Comparison of ENCODE assay signal across 8 cellular contexts in the genomic region with DNA sequence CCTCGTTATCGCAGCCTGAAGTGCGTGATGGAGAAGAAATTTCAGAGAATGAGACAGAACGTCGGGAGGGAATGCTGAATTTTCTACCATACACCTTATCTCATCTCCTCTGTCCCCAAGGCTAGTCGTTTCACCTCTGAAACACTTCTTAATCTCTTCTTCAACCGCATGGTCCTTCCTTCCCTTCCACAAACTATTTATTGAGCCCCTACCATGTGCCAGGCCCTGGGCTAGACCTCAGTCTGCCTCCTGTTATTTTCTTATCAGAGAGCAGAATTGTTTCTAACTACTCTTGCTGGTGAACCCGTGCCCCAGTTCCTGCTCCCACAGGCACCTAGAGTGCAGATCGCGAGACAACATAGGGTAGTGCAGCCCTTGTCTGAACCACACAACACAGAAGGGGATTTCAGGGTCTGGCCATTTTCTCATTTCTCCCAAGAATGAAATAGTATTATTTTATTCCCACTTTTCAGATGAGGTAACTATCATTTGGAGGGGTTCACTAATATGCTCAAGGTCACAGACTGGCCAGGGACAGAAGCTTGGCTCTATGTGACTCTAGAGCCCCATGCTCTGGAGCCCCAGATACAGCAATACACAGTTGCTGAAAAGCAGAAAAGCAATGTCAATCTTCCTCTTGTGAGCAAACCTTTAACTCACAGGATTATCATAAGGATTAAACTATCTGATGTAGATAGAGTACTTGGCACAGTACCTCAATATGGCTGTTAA. TPM values are rescaled to one million over a fixed set of nuclear protein-coding genes. Genes with fewer than 3 reads are reported as not detected.
DNase-seq lines count a peak whose midpoint lies in the region; ATAC-seq and TF ChIP-seq lines count a peak whose summit lies in the region.

No MANE protein-coding gene starts in this region.

- peak in 1 of 2 donors; percentile 12 for ATAC-seq in activated naive CD4-positive, alpha-beta T cell treated with anti-CD3 and anti-CD28 coated beads, Interleukin-2, amount 50 U/mL, for 72 hours
- no peak for ATAC-seq in GM21526 (IDR thresholded peaks at IDR 0.05; ENCODE audit: low FRiP score, unreplicated experiment)

- no peaks in the 10 kb centered on the region for H3K27me3 Mint-ChIP-seq in Calu3 (ENCODE audit: unreplicated experiment)

- no peaks in the 10 kb centered on the region for H3K27me3 ChIP-seq in HL-60 (ENCODE audit: insufficient read depth, poor library complexity, severe bottlenecking)
- H3K27me3 ChIP-seq in iPS-20b (ENCODE audit: insufficient read depth, low read length): no peaks in the 10 kb centered on the region
- H3K27me3 ChIP-seq in stomach smooth muscle (ENCODE audit: control insufficient read depth in 1 of 2, insufficient read depth in 2 of 2, low read length in 2 of 2): no peaks in the 10 kb centered on the region

- BruUV-seq in Calu3 (replicated peaks; lab: Mats Ljungman, UMichigan): TSS peak; percentile 96

- H3K9ac ChIP-seq in iPS-20b (ENCODE audit: low read depth, low read length): peak overlapping the region; percentile 86; the same call in 1 of the 2 replicates
- H3K9ac ChIP-seq in stomach smooth muscle (ENCODE audit: low read length in 2 of 2): peak overlapping the region; percentile 43 to 69

- H3K9me3 ChIP-seq in iPS-20b (ENCODE audit: insufficient read depth, low read depth, low read length): no peaks in the 10 kb centered on the region
- H3K9me3 ChIP-seq in stomach smooth muscle (ENCODE audit: control insufficient read depth in 2 of 2, low read length in 2 of 2): no peaks in the 10 kb centered on the region

- H3K9me3 Mint-ChIP-seq in Calu3 (ENCODE audit: low read depth, unreplicated experiment): no peaks in the 10 kb centered on the region
- no peaks in the 10 kb centered on the region for H3K9me3 Mint-ChIP-seq in activated naive CD4-positive, alpha-beta T cell treated with anti-CD3 and anti-CD28 coated beads, Interleukin-2, amount 50 U/mL, for 72 hours

- peaks cover 21% of the 10 kb centered on the region for H3K36me3 ChIP-seq in iPS-20b (ENCODE audit: insufficient read depth, low read depth, low read length)
- peaks cover 8 to 19% of the 10 kb centered on the region in 2 donors for H3K36me3 ChIP-seq in stomach smooth muscle (ENCODE audit: control insufficient read depth in 2 of 2, insufficient read depth in 2 of 2, low read length in 2 of 2)

- H3K27ac Mint-ChIP-seq in Calu3 (ENCODE audit: unreplicated experiment): peak overlapping the region; percentile 73
- H3K27ac Mint-ChIP-seq in activated naive CD4-positive, alpha-beta T cell treated with anti-CD3 and anti-CD28 coated beads, Interleukin-2, amount 50 U/mL, for 72 hours: peak overlapping the region; percentile 63 to 91

- intact Hi-C loops in Calu3 (cut with micrococcal nuclease; ENCODE audit: unreplicated experiment): no loop called here

- H3K36me3 Mint-ChIP-seq in Calu3 (ENCODE audit: insufficient read depth, unreplicated experiment): peaks cover 26% of the 10 kb centered on the region
- H3K36me3 Mint-ChIP-seq in activated naive CD4-positive, alpha-beta T cell treated with anti-CD3 and anti-CD28 coated beads, Interleukin-2, amount 50 U/mL, for 72 hours: peaks cover 0 to 7% of the 10 kb centered on the region in 2 donors

- peaks cover 41% of the 10 kb centered on the region for H3K4me1 Mint-ChIP-seq in Calu3 (ENCODE audit: low read depth, unreplicated experiment)

- H3K4me3 ChIP-seq in HL-60 (replicated peaks; ENCODE audit: insufficient read depth, low read length) (peak overlapping the region; percentile 88), iPS-20b (ENCODE audit: low read length) (peak overlapping the region; percentile 91), stomach smooth muscle (ENCODE audit: low read length in 2 of 2) (peak overlapping the region; percentile 89 to 93)

- DNase-seq in Calu3: no peak
- DNase-seq in HL-60 (ENCODE audit: low read depth in 1 of 2, low spot score in 1 of 2): no peak
- DNase-seq in activated naive CD4-positive, alpha-beta T cell treated with anti-CD3 and anti-CD28 coated beads, Interleukin-2, amount 50 U/mL, for 72 hours (ENCODE audit: low spot score in 2 of 2): no peak
- no peak for DNase-seq in DMS79 treated with DMSO at 0.1 percent for 48 hours (lab: John Stamatoyannopoulos, UW)
- DNase-seq in stimulated activated naive CD4-positive, alpha-beta T cell treated with Interleukin-2 at 50 U/mL for 16 hours (lab: John Stamatoyannopoulos, UW): no peak

- peak overlapping the region; percentile 70 for H3K4me3 Mint-ChIP-seq in Calu3 (ENCODE audit: low read depth, unreplicated experiment)

- CTCF ChIA-PET in Calu3 (lab: Charles Lee): interaction anchor here (0.6 to 1.5 kb wide), 3 partner anchors 9 to 159 kb away, joined by 3 to 8 read pairs (median 4); no protein-coding TSS in a partner anchor

- H3K4me1 ChIP-seq in iPS-20b (ENCODE audit: insufficient read depth, low read length) (no peaks in the 10 kb centered on the region), stomach smooth muscle (ENCODE audit: control insufficient read depth, insufficient read depth, low read length) (peaks cover 7% of the 10 kb centered on the region)

- H3K27ac ChIP-seq in HL-60 (replicated peaks) (peak overlapping the region; percentile 17), iPS-20b (ENCODE audit: low read length) (no peak overlapping the region), stomach smooth muscle (ENCODE audit: low read length) (peak overlapping the region; percentile 82)

- no peak for TF ChIP-seq CTCF in Calu3 (IDR thresholded peaks at IDR 0.05; ENCODE audit: unreplicated experiment)
- no peak for TF ChIP-seq CTCF in HL-60 (IDR thresholded peaks at IDR 0.05; ENCODE audit: insufficient read depth, low read length)

RNA-seq across cellular contexts. Expression of gene ADIPOR1, which starts 0.6 kb away (rescaled TPM):
- total RNA-seq in Calu3 (2022): 102 and 104 TPM in 2 replicates
- total RNA-seq in activated naive CD4-positive, alpha-beta T cell treated with anti-CD3 and anti-CD28 coated beads, Interleukin-2, amount 50 U/mL, for 72 hours: 10 to 100 TPM; 69.4 to 97.8 TPM

RNA-seq across cellular contexts. Expression of gene CYB5R1, which starts 8.3 kb away (rescaled TPM):
- 57.1 and 65.4 TPM in 2 replicates for total RNA-seq in Calu3 (2022)
- 10 to 100 TPM; 15.2 to 26.7 TPM for total RNA-seq in activated naive CD4-positive, alpha-beta T cell treated with anti-CD3 and anti-CD28 coated beads, Interleukin-2, amount 50 U/mL, for 72 hours

RNA-seq across cellular contexts. Expression of gene KLHL12, which starts 31.7 kb away (rescaled TPM):
- total RNA-seq in Calu3 (2022): 35.4 and 36.7 TPM in 2 replicates
- total RNA-seq in activated naive CD4-positive, alpha-beta T cell treated with anti-CD3 and anti-CD28 coated beads, Interleukin-2, amount 50 U/mL, for 72 hours: 10 to 100 TPM; 31.7 to 36.3 TPM

RNA-seq across cellular contexts. Expression of gene TMEM183A, which starts 48.5 kb away (rescaled TPM):
- 77.7 and 84.4 TPM in 2 replicates for total RNA-seq in Calu3 (2022)
- total RNA-seq in activated naive CD4-positive, alpha-beta T cell treated with anti-CD3 and anti-CD28 coated beads, Interleukin-2, amount 50 U/mL, for 72 hours: 10 to 100 TPM; 67.5 to 92.0 TPM
